In genomic region chr19:18682807-18683108, GRCh38 we compare ENCODE assay signal across 8 cellular contexts. TPM values are rescaled to one million over a fixed set of nuclear protein-coding genes. Genes with fewer than 3 reads are reported as not detected.
DNase-seq lines count a peak whose midpoint lies in the region; ATAC-seq and TF ChIP-seq lines count a peak whose summit lies in the region.

No MANE protein-coding gene starts in this region.

- H3K4me1 ChIP-seq in left lung = peaks cover 14 to 41% of the 10 kb centered on the region in 2 donors
- peaks cover 6% of the 10 kb centered on the region for H3K4me1 ChIP-seq in thymus (ENCODE audit: control insufficient read depth, insufficient read depth, low read length)

- ATAC-seq in activated T-cell treated with anti-CD3 and anti-CD28 coated beads, Interleukin-2, amount 50 U/mL, for 72 hours (replicated peaks in 1 of 2) = no peak
- ATAC-seq in left lung = no peak
- no peak for ATAC-seq in omental fat pad (ENCODE audit: low FRiP score)

- no peaks in the 10 kb centered on the region for H3K36me3 Mint-ChIP-seq in activated T-cell treated with anti-CD3 and anti-CD28 coated beads, Interleukin-2, amount 50 U/mL, for 72 hours (ENCODE audit: insufficient read depth in 2 of 2)
- H3K36me3 Mint-ChIP-seq in activated naive CD8-positive, alpha-beta T cell treated with anti-CD3 and anti-CD28 coated beads for 36 hours = no peaks in the 10 kb centered on the region

- TF ChIP-seq CTCF in left lung (IDR thresholded peaks at IDR 0.05) = no peak
- TF ChIP-seq CTCF in omental fat pad (IDR thresholded peaks at IDR 0.05) = no peak

- H3K4me3 Mint-ChIP-seq in activated T-cell treated with anti-CD3 and anti-CD28 coated beads, Interleukin-2, amount 50 U/mL, for 72 hours = peak overlapping the region; percentile 88 to 92
- peak overlapping the region; percentile 79 for H3K4me3 Mint-ChIP-seq in activated naive CD8-positive, alpha-beta T cell treated with anti-CD3 and anti-CD28 coated beads for 36 hours

- H3K36me3 ChIP-seq in left lung (no peaks in the 10 kb centered on the region), thymus (ENCODE audit: control insufficient read depth, insufficient read depth) (no peaks in the 10 kb centered on the region)

- peak overlapping the region; percentile 81 for H3K27ac Mint-ChIP-seq in activated T-cell treated with anti-CD3 and anti-CD28 coated beads, Interleukin-2, amount 50 U/mL, for 72 hours
- peak overlapping the region; percentile 85 for H3K27ac Mint-ChIP-seq in activated naive CD8-positive, alpha-beta T cell treated with anti-CD3 and anti-CD28 coated beads for 36 hours

- H3K27ac ChIP-seq in left lung = peak overlapping the region; percentile 74 to 83
- no peak overlapping the region for H3K27ac ChIP-seq in thymus (ENCODE audit: low read depth)

- WGBS in thymus = 69% methylated on average over 8 of the region's 8 CpGs

- no peak for DNase-seq in activated T-cell treated with anti-CD3 and anti-CD28 coated beads, Interleukin-2, amount 50 U/mL, for 72 hours
- no peak for DNase-seq in activated T-cell treated with anti-CD3 and anti-CD28 coated beads, Interleukin-2, amount 50 U/mL, for 1 hour
- DNase-seq in activated naive CD8-positive, alpha-beta T cell treated with anti-CD3 and anti-CD28 coated beads for 36 hours = no peak
- DNase-seq in left lung (no peak), omental fat pad (ENCODE audit: low spot score) (no peak), NCI-H1048 (lab: John Stamatoyannopoulos, UW) (no peak)
- DNase-seq in stimulated activated naive CD4-positive, alpha-beta T cell (lab: John Stamatoyannopoulos, UW) = no peak

- H3K27me3 ChIP-seq in left lung (no peaks in the 10 kb centered on the region), thymus (ENCODE audit: control insufficient read depth, insufficient read depth) (no peaks in the 10 kb centered on the region)

- H3K9me3 ChIP-seq in left lung (no peaks in the 10 kb centered on the region), thymus (ENCODE audit: control insufficient read depth) (no peaks in the 10 kb centered on the region)

- H3K4me1 Mint-ChIP-seq in activated T-cell treated with anti-CD3 and anti-CD28 coated beads, Interleukin-2, amount 50 U/mL, for 72 hours (ENCODE audit: low read depth) = peaks cover 26% of the 10 kb centered on the region
- peaks cover 21% of the 10 kb centered on the region for H3K4me1 Mint-ChIP-seq in activated naive CD8-positive, alpha-beta T cell treated with anti-CD3 and anti-CD28 coated beads for 36 hours

- peak overlapping the region; percentile 26 to 52 for H3K4me3 ChIP-seq in left lung
- H3K4me3 ChIP-seq in thymus (ENCODE audit: low read length) = peak overlapping the region; percentile 70

- H3K27me3 Mint-ChIP-seq in activated T-cell treated with anti-CD3 and anti-CD28 coated beads, Interleukin-2, amount 50 U/mL, for 72 hours (ENCODE audit: low read depth) = no peaks in the 10 kb centered on the region
- no peaks in the 10 kb centered on the region for H3K27me3 Mint-ChIP-seq in activated naive CD8-positive, alpha-beta T cell treated with anti-CD3 and anti-CD28 coated beads for 36 hours

- no peaks in the 10 kb centered on the region for H3K9me3 Mint-ChIP-seq in activated T-cell treated with anti-CD3 and anti-CD28 coated beads, Interleukin-2, amount 50 U/mL, for 72 hours
- no peaks in the 10 kb centered on the region for H3K9me3 Mint-ChIP-seq in activated naive CD8-positive, alpha-beta T cell treated with anti-CD3 and anti-CD28 coated beads for 36 hours

- intact Hi-C loops in left lung (cut with DNase I) = no loop called here

RNA-seq across cellular contexts. Expression of gene CRTC1, which starts 0.7 kb away (rescaled TPM):
- total RNA-seq in activated T-cell treated with anti-CD3 and anti-CD28 coated beads, Interleukin-2, amount 50 U/mL, for 72 hours = 1 to 10 TPM; 7.1 to 7.3 TPM
- 1 to 10 TPM; 5.1 TPM for total RNA-seq in activated naive CD8-positive, alpha-beta T cell treated with anti-CD3 and anti-CD28 coated beads for 36 hours
- total RNA-seq in left lung = 10 to 100 TPM; 11.3 to 13.8 TPM
- polyA plus RNA-seq in thymus = 9.7 TPM
- 1 to 10 TPM; 2.8 to 6.5 (median 5.6) TPM for total RNA-seq in omental fat pad

RNA-seq across cellular contexts. Expression of gene KLHL26, which starts 45.9 kb away (rescaled TPM):
- total RNA-seq in activated T-cell treated with anti-CD3 and anti-CD28 coated beads, Interleukin-2, amount 50 U/mL, for 72 hours = 10 to 100 TPM; 10.1 to 11.1 TPM
- 10 to 100 TPM; 15.8 to 16.1 TPM for total RNA-seq in activated naive CD8-positive, alpha-beta T cell treated with anti-CD3 and anti-CD28 coated beads for 36 hours
- total RNA-seq in left lung = 10 to 100 TPM in 1 of 2 donors, 1 to 10 TPM in 1; 9.0 to 10.4 TPM
- 4.0 TPM for polyA plus RNA-seq in thymus
- 10 to 100 TPM in 3 of 4 donors, 1 to 10 TPM in 1; 6.3 to 17.8 (median 11.6) TPM for total RNA-seq in omental fat pad
